12 cellular contexts compared by ENCODE assay signal in the genomic region with DNA sequence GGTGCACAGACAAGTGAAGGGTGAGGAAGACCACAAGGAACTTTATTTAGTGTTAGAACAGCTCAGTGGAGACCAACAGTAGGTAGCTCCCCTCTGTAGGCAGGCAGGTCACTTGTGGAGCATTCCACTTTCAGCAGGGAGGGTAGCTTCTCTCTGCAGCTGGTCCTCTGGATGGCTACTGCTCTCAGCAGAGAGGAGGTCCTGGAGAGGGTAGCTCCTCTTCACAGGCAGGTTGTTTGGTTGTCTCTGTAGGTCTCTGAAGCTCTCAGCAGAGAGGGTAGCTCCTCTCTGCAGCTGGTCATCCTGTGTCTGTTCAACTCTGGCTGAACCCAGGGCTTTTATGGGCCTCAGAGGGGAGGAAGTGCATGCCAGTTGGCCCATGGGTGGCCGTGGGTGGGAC. TPM values are rescaled to one million over a fixed set of nuclear protein-coding genes. Genes with fewer than 3 reads are reported as not detected.
"Had no signal": no experiment of that assay in that cellular context is flagged by ENCODE, and none has a peak within 500 bp of the region (broad histone marks: within the 10 kb centered on the region; RNA-seq: fewer than 3 reads in every experiment).

No MANE protein-coding gene starts in this region.

- H3K9ac ChIP-seq: GM23248 had no signal

- H3K36me3 ChIP-seq: HAP-1 had no signal

- ATAC-seq: GM23338, HCT116 had no signal

- H3K4me2 ChIP-seq: GM23338 had no signal

- H2AFZ ChIP-seq: GM23248, GM23338 had no signal

- H3K4me1 ChIP-seq: HAP-1 had no signal

- H3K27ac ChIP-seq: GM23248 had no signal

- H3K4me3 ChIP-seq: GM23248, GM23338, HAP-1 had no signal

- FAIRE-seq: H1, H54 had no signal

- DNase-seq: GM23248, GOT3, H7, H9, HCEC 1CT, HFFc6 had no signal

RNA-seq across cellular contexts. Expression of a gene that starts 6.5 kb away (rescaled TPM):
- total RNA-seq: GM23248, GM23338, H1, H4, H7, H9, HFFc6 had no signal
- polyA plus RNA-seq: GM23248, GM23338, H1 had no signal

RNA-seq across cellular contexts. Expression of a gene that starts 32.1 kb away (rescaled TPM):
- total RNA-seq: GM23248, GM23338, H1, H4, H7, H9, HFFc6 had no signal
- polyA plus RNA-seq: GM23248, GM23338, H1 had no signal

RNA-seq across cellular contexts. Expression of a gene that starts 53.1 kb away (rescaled TPM):
- total RNA-seq: GM23248, GM23338, H1, H4, H7, H9, HFFc6 had no signal
- polyA plus RNA-seq: GM23248, GM23338, H1 had no signal
